In the genomic region with DNA sequence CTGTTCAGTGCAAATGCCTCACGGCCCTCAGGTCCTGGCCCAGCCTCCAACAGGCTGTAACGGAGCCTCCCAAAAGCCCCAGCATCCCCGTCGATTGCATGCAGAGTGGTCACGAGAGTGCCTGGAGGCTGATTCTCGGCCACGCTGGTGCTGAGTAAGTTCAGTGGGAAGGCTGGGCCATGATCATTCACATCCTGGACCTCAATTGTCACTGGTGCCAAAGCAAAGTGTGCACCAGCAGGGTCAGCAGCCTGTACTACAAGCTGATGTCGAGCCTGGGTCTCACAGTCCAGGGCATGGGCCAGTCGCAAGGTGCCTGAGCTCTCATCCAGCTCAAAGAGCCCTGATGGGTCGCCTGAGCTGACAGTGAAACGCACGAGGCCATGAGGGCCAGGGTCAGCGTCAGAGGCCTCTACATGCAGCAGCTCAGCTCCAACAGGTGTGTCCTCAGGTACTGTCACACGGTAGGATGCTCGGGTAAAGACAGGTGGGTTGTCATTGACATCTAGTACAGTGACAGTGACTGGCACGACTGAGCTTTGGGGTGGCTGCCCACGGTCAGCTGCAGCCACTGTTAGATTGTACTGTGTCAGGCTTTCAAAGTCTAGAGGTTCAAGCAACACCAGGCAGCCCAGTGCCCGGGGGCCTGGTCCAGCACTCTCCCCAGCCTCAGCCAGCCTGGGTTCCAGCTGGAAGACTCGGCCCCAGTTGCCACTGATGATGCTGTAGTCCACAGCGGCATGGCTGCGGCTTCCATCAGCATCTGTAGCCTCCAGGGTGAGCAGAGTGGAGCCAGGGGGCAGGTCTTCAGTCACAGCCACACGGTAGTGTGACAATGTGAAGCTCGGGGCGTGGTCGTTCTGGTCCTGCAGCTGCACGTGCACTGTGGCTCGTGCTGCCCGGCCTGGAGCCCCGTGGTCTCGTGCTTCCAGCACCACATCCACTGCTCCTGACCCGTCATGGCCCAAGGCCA, we compare ENCODE assay signal across 1 cellular context.
TF ChIP-seq lines count a peak whose summit lies in the region.

No MANE protein-coding gene starts in this region.

TF ChIP-seq in HepG2, 621 proteins besides CTCF, POLR2A, EP300 and RAD21:
- TF ChIP-seq ZBTB33 (CRISPR knock-in tag; IDR thresholded peaks at IDR 0.05) (no peak), SALL1 (CRISPR knock-in tag; IDR thresholded peaks at IDR 0.05) (0 out of 2 replicates have a peak, but pooled peaks have one; percentile 15), BHLHE40 (IDR thresholded peaks at IDR 0.05; ENCODE audit: low read length) (peak; percentile 68), RCOR2 (CRISPR knock-in tag; IDR thresholded peaks at IDR 0.05) (no peak), RFX5 (IDR thresholded peaks at IDR 0.05; ENCODE audit: low read depth, low read length) (no peak), ZNF160 (CRISPR knock-in tag; IDR thresholded peaks at IDR 0.05) (no peak), NR0B2 (CRISPR knock-in tag; IDR thresholded peaks at IDR 0.05) (no peak), NFYB (CRISPR knock-in tag; IDR thresholded peaks at IDR 0.05) (no peak), NR1H2 (CRISPR knock-in tag; IDR thresholded peaks at IDR 0.05; ENCODE audit: borderline replicate concordance, low read depth) (no peak)
- TF ChIP-seq, protein P1, sequence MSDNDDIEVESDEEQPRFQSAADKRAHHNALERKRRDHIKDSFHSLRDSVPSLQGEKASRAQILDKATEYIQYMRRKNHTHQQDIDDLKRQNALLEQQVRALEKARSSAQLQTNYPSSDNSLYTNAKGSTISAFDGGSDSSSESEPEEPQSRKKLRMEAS (IDR thresholded peaks at IDR 0.05): 0 out of 2 replicates have a peak, but pooled peaks have one; percentile 15
